27 cellular contexts compared by ENCODE assay signal in genomic region chr16:50944431-50944830, GRCh38.
"Had no signal": no experiment of that assay in that cellular context is flagged by ENCODE, and none has a peak within 500 bp of the region (broad histone marks: within the 10 kb centered on the region; RNA-seq: fewer than 3 reads in every experiment).

No MANE protein-coding gene starts in this region.

- H3K4me3 ChIP-seq: coronary artery, gastroesophageal sphincter, heart left ventricle, hepatocyte, lung, prostate gland, right atrium auricular region, smooth muscle cell, thyroid gland had no signal

- H3K9me3 ChIP-seq: gastroesophageal sphincter, heart left ventricle, prostate gland, right atrium auricular region, thyroid gland had no signal

- H3K4me1 ChIP-seq: gastroesophageal sphincter, heart left ventricle, prostate gland, right atrium auricular region, thyroid gland had no signal

- H3K36me3 ChIP-seq: gastroesophageal sphincter, heart left ventricle, prostate gland, right atrium auricular region, thyroid gland had no signal

- ATAC-seq: effector memory CD8-positive, alpha-beta T cell; gastroesophageal sphincter; heart left ventricle; left lobe of liver; naive thymus-derived CD4-positive, alpha-beta T cell; sciatic nerve; stimulated activated naive CD8-positive, alpha-beta T cell treated with anti-CD3 and anti-CD28 coated beads, Interleukin-15, amount 100 ng/mL, for 72 hours had no signal

- H3K79me2 ChIP-seq: hepatocyte had no signal

- H3K27me3 Mint-ChIP-seq: stimulated activated naive CD8-positive, alpha-beta T cell treated with anti-CD3 and anti-CD28 coated beads, Interleukin-15, amount 100 ng/mL, for 72 hours had no signal

- H3K4me2 ChIP-seq: smooth muscle cell had no signal

- DNase-seq: dermis blood vessel endothelial cell; effector memory CD8-positive, alpha-beta T cell; foreskin fibroblast; heart left ventricle; kidney; mesendoderm; midbrain; naive thymus-derived CD4-positive, alpha-beta T cell; nucleus accumbens; stimulated activated CD4-positive, alpha-beta T cell treated with anti-CD3 and anti-CD28 coated beads, Interleukin-12 subunit alpha, Interleukin-12 subunit beta, amount 100 ng/mL, for 4 hours; stimulated activated CD4-positive, alpha-beta T cell treated with anti-CD3 and anti-CD28 coated beads, Interleukin-1b, Interleukin-23, amount 100 ng/mL, for 48 hours; stimulated activated CD4-positive, alpha-beta T cell treated with anti-CD3 and anti-CD28 coated beads, Interleukin-4, amount 100 ng/mL, for 1 hour; stimulated activated CD8-positive, alpha-beta memory T cell treated with anti-CD3 and anti-CD28 coated beads, Interleukin-4, amount 100 ng/mL, for 48 hours; stimulated activated naive CD4-positive, alpha-beta T cell; stimulated activated naive CD8-positive, alpha-beta T cell treated with anti-CD3 and anti-CD28 coated beads, Interleukin-15, amount 100 ng/mL, for 72 hours; thyroid gland; trophoblast cell had no signal

- H3K4me1 Mint-ChIP-seq: naive thymus-derived CD4-positive, alpha-beta T cell; nephron; stimulated activated naive CD8-positive, alpha-beta T cell treated with anti-CD3 and anti-CD28 coated beads, Interleukin-15, amount 100 ng/mL, for 72 hours had no signal

- H3K4me3 Mint-ChIP-seq: effector memory CD8-positive, alpha-beta T cell; naive thymus-derived CD4-positive, alpha-beta T cell; nephron; stimulated activated naive CD8-positive, alpha-beta T cell treated with anti-CD3 and anti-CD28 coated beads, Interleukin-15, amount 100 ng/mL, for 72 hours had no signal

- H2AFZ ChIP-seq: hepatocyte had no signal

- H3K27ac ChIP-seq: coronary artery, gastroesophageal sphincter, heart left ventricle, hepatocyte, prostate gland, right atrium auricular region, thyroid gland had no signal

- H3K27me3 ChIP-seq: hepatocyte, right atrium auricular region, thyroid gland had no signal

- H3K36me3 Mint-ChIP-seq: naive thymus-derived CD4-positive, alpha-beta T cell had no signal

- H3K27ac Mint-ChIP-seq: effector memory CD8-positive, alpha-beta T cell; naive thymus-derived CD4-positive, alpha-beta T cell; nephron; stimulated activated naive CD8-positive, alpha-beta T cell treated with anti-CD3 and anti-CD28 coated beads, Interleukin-15, amount 100 ng/mL, for 72 hours had no signal

- H3K9me3 Mint-ChIP-seq: effector memory CD8-positive, alpha-beta T cell; naive thymus-derived CD4-positive, alpha-beta T cell; nephron had no signal
